12 cellular contexts compared by ENCODE assay signal in genomic region chr1:231828182-231828920, GRCh38.
DNase-seq lines count a peak whose midpoint lies in the region; ATAC-seq and TF ChIP-seq lines count a peak whose summit lies in the region.
"Had no signal": no experiment of that assay in that cellular context is flagged by ENCODE, and none has a peak within 500 bp of the region (broad histone marks: within the 10 kb centered on the region; RNA-seq: fewer than 3 reads in every experiment).

No MANE protein-coding gene starts in this region.

- ATAC-seq in Panc1 (peak; percentile 97), esophagus mucosa (peak; percentile 63), omental fat pad (ENCODE audit: low FRiP score) (peak; percentile 92), GM18870 (IDR thresholded peaks at IDR 0.05; ENCODE audit: unreplicated experiment) (no peak), HG02678 (IDR thresholded peaks at IDR 0.05; ENCODE audit: unreplicated experiment) (no peak)
- ATAC-seq: gastroesophageal sphincter had no signal

- no peak overlapping the region for H3K4me3 ChIP-seq in Panc1 (ENCODE audit: low read depth in 2 of 2, low read length in 2 of 2)
- H3K4me3 ChIP-seq: gastroesophageal sphincter had no signal

- H3K9me3 ChIP-seq in Panc1 (ENCODE audit: control insufficient read depth, insufficient read depth, low read depth, low read length) = no peaks in the 10 kb centered on the region
- H3K9me3 ChIP-seq: gastroesophageal sphincter had no signal

- in situ Hi-C loops in Panc1 (cut with HindIII; ENCODE audit: low pct_unique_long_range_greater_than_20kb, low sequenced_read_pairs) = no loop called here

- no peaks in the 10 kb centered on the region for H3K36me3 ChIP-seq in Panc1 (ENCODE audit: control insufficient read depth, insufficient read depth, low read length)
- H3K36me3 ChIP-seq: gastroesophageal sphincter had no signal

- peak; percentile 72 for DNase-seq in GM03348 (ENCODE audit: low spot score)
- DNase-seq in Panc1 (ENCODE audit: low read depth, low spot score) = peak; percentile 89
- no peak for DNase-seq in omental fat pad (ENCODE audit: low spot score)
- DNase-seq in C1 segment of cervical spinal cord (lab: John Stamatoyannopoulos, UW) = no peak
- no peak for DNase-seq in NCI-H2196 treated with DMSO at 0.1 percent for 48 hours (lab: John Stamatoyannopoulos, UW; ENCODE audit: unreplicated experiment)
- DNase-seq: activated naive CD4-positive, alpha-beta T cell treated with anti-CD3 and anti-CD28 coated beads for 36 hours; DMS79 treated with DMSO at 0.1 percent for 48 hours had no signal

- no peaks in the 10 kb centered on the region for H3K27me3 ChIP-seq in Panc1 (ENCODE audit: control insufficient read depth, insufficient read depth, low read length)
- H3K27me3 ChIP-seq: gastroesophageal sphincter had no signal

- POLR2A ChIA-PET in Panc1 (lab: Charles Lee) = no interaction called here

- peaks cover 9% of the 10 kb centered on the region for H3K4me1 ChIP-seq in Panc1 (ENCODE audit: control insufficient read depth, insufficient read depth, low read length)

- intact Hi-C loops in Panc1 (cut with micrococcal nuclease; ENCODE audit: unreplicated experiment) = no loop called here

- 0 out of 2 replicates have a peak overlapping the region, but pooled peaks have one; percentile 36 for H3K27ac ChIP-seq in Panc1 (ENCODE audit: low read length)
- H3K27ac ChIP-seq: gastroesophageal sphincter, KMS-11 had no signal

- TF ChIP-seq CTCF in Panc1 (IDR thresholded peaks at IDR 0.05) (no peak), omental fat pad (IDR thresholded peaks at IDR 0.05) (no peak)

- CTCF ChIA-PET in Panc1 (lab: Charles Lee) = no interaction called here

- no TSS peak for BruUV-seq in Panc1 (replicated peaks; lab: Mats Ljungman, UMichigan)

Comparison
In these comparisons a context has a peak if more than half of its experiments do, and no peak if none do; other contexts are left out.
1. DNase-seq: peak in GM03348 (single experiment) and Panc1 (single experiment); none in omental fat pad (single experiment), C1 segment of cervical spinal cord (0 of 14) and NCI-H2196 treated with DMSO at 0.1 percent for 48 hours (single experiment).
2. ATAC-seq: peak in Panc1 (single experiment), esophagus mucosa (single experiment) and omental fat pad (single experiment); none in GM18870 (single experiment) and HG02678 (single experiment).